10 cellular contexts compared by ENCODE assay signal in the genomic region with DNA sequence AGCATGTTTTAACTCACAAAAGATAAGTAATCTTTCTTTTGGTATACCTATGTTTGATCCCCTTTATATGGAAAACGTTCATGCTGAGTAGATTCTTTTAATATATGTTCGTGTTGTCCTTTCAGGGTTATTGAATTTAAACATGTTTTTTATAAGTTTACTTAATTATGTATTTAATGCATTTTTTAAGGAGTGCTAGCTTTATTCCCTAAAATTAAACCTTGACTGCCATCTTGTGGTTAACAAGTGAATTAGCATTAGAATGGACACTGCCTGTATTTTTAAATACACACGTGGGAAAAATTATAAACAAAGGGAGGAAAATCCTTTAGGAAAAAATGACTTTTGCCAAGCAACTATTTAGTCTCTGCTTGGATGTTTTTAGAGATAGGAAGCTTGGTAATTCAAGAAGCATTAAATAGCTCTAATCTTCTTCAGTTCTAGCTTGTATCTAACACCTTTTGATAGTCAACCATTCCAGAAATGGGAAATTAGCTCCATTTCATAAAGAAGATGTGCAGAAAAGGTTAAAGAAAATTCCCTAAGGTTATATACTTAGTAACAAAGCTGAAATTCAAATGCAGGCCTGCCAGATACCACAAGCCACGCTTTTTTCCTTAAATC. TPM values are rescaled to one million over a fixed set of nuclear protein-coding genes. Genes with fewer than 3 reads are reported as not detected.
DNase-seq lines count a peak whose midpoint lies in the region; ATAC-seq and TF ChIP-seq lines count a peak whose summit lies in the region.
"Had no signal": no experiment of that assay in that cellular context is flagged by ENCODE, and none has a peak within 500 bp of the region (broad histone marks: within the 10 kb centered on the region; RNA-seq: fewer than 3 reads in every experiment).

No MANE protein-coding gene starts in this region.

- no peak for TF ChIP-seq POLR2A in adrenal gland (IDR thresholded peaks at IDR 0.05)

- peak; percentile 33 for TF ChIP-seq CTCF in GM12865 (IDR thresholded peaks at IDR 0.05; ENCODE audit: insufficient read depth, low read depth, low read length, missing control alignments)
- peak; percentile 62 to 86 (median 75) for TF ChIP-seq CTCF in adrenal gland (IDR thresholded peaks at IDR 0.05)
- TF ChIP-seq CTCF in upper lobe of right lung (IDR thresholded peaks at IDR 0.05), result peak; percentile 85

- H3K27me3 ChIP-seq in adrenal gland, result peaks cover 6% of the 10 kb centered on the region
- peaks cover 10% of the 10 kb centered on the region for H3K27me3 ChIP-seq in upper lobe of right lung

- H3K4me3 ChIP-seq in GM12865 (ENCODE audit: low read depth, low read length) (no peak overlapping the region), adrenal gland (no peak overlapping the region), upper lobe of right lung (no peak overlapping the region)

- H3K9me3 ChIP-seq in adrenal gland (replicated peaks in 1 of 3) (no peaks in the 10 kb centered on the region), upper lobe of right lung (no peaks in the 10 kb centered on the region)

- intact Hi-C loops in adrenal gland (cut with DNase I) (loop anchor here (10.0 kb wide), 2 partner anchors 482 to 572 kb away; no protein-coding TSS in a partner anchor), upper lobe of right lung (cut with DNase I) (no loop called here)

- H3K4me1 ChIP-seq in adrenal gland (replicated peaks in 1 of 2) (no peaks in the 10 kb centered on the region), upper lobe of right lung (peaks cover 5% of the 10 kb centered on the region)

- peak; percentile 60 for ATAC-seq in upper lobe of right lung
- ATAC-seq in GM19328 (IDR thresholded peaks at IDR 0.05; ENCODE audit: unreplicated experiment), result no peak

- WGBS in adrenal gland, 4 donors, result 7 to 13% (median 8%) methylated on average over 4 of the region's 4 CpGs

- no peaks in the 10 kb centered on the region for H3K36me3 ChIP-seq in adrenal gland (replicated peaks in 1 of 2)
- no peaks in the 10 kb centered on the region for H3K36me3 ChIP-seq in upper lobe of right lung

- DNase-seq in GM12865 (ENCODE audit: low read depth) (peak; percentile 13), NCI-H1694 (lab: John Stamatoyannopoulos, UW) (peak; percentile 65), adrenal gland (no peak), inferior parietal cortex (ENCODE audit: extremely low spot score) (peak; percentile 77), upper lobe of right lung (no peak), hypothalamus (lab: John Stamatoyannopoulos, UW) (no peak)
- no peak for DNase-seq in activated CD4-positive, alpha-beta T cell treated with anti-CD3 and anti-CD28 coated beads, Interleukin-2, amount 50 U/mL, for 48 hours
- DNase-seq: right cardiac atrium had no signal

- H3K27ac ChIP-seq in adrenal gland (no peak overlapping the region), upper lobe of right lung (no peak overlapping the region)

RNA-seq across cellular contexts. Expression of a gene that starts 43.0 kb away (rescaled TPM):
- total RNA-seq in adrenal gland (not detected), upper lobe of right lung (not detected)
- not detected for polyA plus RNA-seq in adrenal gland
- total RNA-seq: right cardiac atrium; T-helper 1 cell treated with Interleukin-12 subunit alpha and Interleukin-12 subunit beta and Interleukin-4 antibody, amounts not matched to agents 30 ng/mL and 1 ng/mL, for 36 hours had no signal
- polyA plus RNA-seq: right cardiac atrium had no signal

Comparison
In these comparisons a context has a peak if more than half of its experiments do, and no peak if none do; other contexts are left out.
1. DNase-seq: peak in GM12865 (single experiment), NCI-H1694 (single experiment) and inferior parietal cortex (single experiment); none in adrenal gland (0 of 7), upper lobe of right lung (single experiment), activated CD4-positive, alpha-beta T cell treated with anti-CD3 and anti-CD28 coated beads, Interleukin-2, amount 50 U/mL, for 48 hours (0 of 2) and hypothalamus (0 of 51).
2. CTCF ChIP-seq: peak in every context shown above with its lines; median percentile 85 in upper lobe of right lung; 75 in adrenal gland; 33 in GM12865.